Comparison of ENCODE assay signal across 1 cellular context in genomic region chr16:31183432-31184428, GRCh38.
TF ChIP-seq lines count a peak whose summit lies in the region.

No MANE protein-coding gene starts in this region.

TF ChIP-seq in GM23338, 12 proteins besides CTCF, POLR2A, EP300 and RAD21 (continued from another document):
- TF ChIP-seq ZNF462 (CRISPR knock-in tag; IDR thresholded peaks at IDR 0.05) = no peak
- TF ChIP-seq NANOG (IDR thresholded peaks at IDR 0.05; ENCODE audit: borderline replicate concordance) = no peak
- no peak for TF ChIP-seq REST (IDR thresholded peaks at IDR 0.05; ENCODE audit: unreplicated experiment)
